In the genomic region with DNA sequence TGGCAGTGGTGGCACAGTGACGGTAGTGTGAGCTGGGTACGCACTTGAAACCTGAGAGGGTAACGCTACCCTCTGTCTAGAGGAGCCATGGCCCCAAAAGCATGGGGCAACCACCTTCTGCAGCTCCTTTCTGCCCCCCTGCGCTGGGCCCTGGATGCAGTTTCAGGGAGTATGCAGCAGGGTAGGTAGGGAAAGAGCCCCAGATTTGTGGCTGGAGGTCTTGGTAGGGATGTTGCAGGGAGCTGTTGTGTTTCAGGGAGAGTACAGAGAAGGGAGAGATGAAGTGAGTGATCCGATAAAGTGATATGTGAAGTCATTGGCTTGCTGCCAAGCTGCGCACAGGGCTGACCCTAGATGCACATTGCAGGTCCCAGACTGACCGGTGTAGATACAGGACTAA, we compare ENCODE assay signal across 1 cellular context.
TF ChIP-seq lines count a peak whose summit lies in the region.

No MANE protein-coding gene starts in this region.

TF ChIP-seq in K562, 482 proteins besides CTCF, POLR2A, EP300 and RAD21:
- TF ChIP-seq ETV6 (IDR thresholded peaks at IDR 0.05; ENCODE audit: borderline replicate concordance in 1 of 2, low read depth in 2 of 2, low read length in 1 of 2) (no peak), ETV6 (CRISPR knock-in tag; IDR thresholded peaks at IDR 0.05; ENCODE audit: borderline replicate concordance) (no peak), POLR2B (IDR thresholded peaks at IDR 0.05; ENCODE audit: low read depth, partially characterized antibody) (no peak), NFIC (IDR thresholded peaks at IDR 0.05) (peak; percentile 96), POLR2G (IDR thresholded peaks at IDR 0.05; ENCODE audit: low read depth, low read length) (peak; percentile 42; the same call in 1 of the 2 replicates), POLR3G (IDR thresholded peaks at IDR 0.05; ENCODE audit: extremely low read depth, insufficient read length, insufficient replicate concordance) (no peak), NRF1 (conservative IDR thresholded peaks at IDR 0.05 in 1 of 2, IDR thresholded peaks at IDR 0.05 in 1 of 2) (0 out of 4 replicates have a peak, but pooled peaks of 1 of the 2 experiments have one; percentile 22)
- TF ChIP-seq, protein P1, sequence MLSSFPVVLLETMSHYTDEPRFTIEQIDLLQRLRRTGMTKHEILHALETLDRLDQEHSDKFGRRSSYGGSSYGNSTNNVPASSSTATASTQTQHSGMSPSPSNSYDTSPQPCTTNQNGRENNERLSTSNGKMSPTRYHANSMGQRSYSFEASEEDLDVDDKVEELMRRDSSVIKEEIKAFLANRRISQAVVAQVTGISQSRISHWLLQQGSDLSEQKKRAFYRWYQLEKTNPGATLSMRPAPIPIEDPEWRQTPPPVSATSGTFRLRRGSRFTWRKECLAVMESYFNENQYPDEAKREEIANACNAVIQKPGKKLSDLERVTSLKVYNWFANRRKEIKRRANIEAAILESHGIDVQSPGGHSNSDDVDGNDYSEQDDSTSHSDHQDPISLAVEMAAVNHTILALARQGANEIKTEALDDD (IDR thresholded peaks at IDR 0.05), result 0 out of 2 replicates have a peak, but pooled peaks have one; percentile 22
TF ChIP-seq in K562: peak in this region for 4.
